In genomic region chr2:86747708-86748627, GRCh38 we compare ENCODE assay signal across 8 cellular contexts. TPM values are rescaled to one million over a fixed set of nuclear protein-coding genes. Genes with fewer than 3 reads are reported as not detected.
DNase-seq lines count a peak whose midpoint lies in the region; ATAC-seq, FAIRE-seq and TF ChIP-seq lines count a peak whose summit lies in the region.

No MANE protein-coding gene starts in this region.

- H3K27me3 ChIP-seq in astrocyte (ENCODE audit: insufficient read depth, low read length), result no peaks in the 10 kb centered on the region
- no peaks in the 10 kb centered on the region for H3K27me3 ChIP-seq in MG63

- H3K9ac ChIP-seq in astrocyte (ENCODE audit: low read length), result no peak overlapping the region

- CTCF ChIA-PET in activated CD4-positive, alpha-beta memory T cell treated with anti-CD3 and anti-CD28 coated beads for 36 hours (lab: Charles Lee), result interaction anchor here (1.9 kb wide), 1 partner anchor 18 kb away, joined by 14 read pairs; no protein-coding TSS in a partner anchor
- CTCF ChIA-PET in activated CD4-positive, alpha-beta memory T cell treated with anti-CD3 and anti-CD28 coated beads, Interleukin-2, amount 10 ng/mL, durations not matched to agents 7 days and 5 days (lab: Charles Lee), result interaction anchor here (1.8 kb wide), 1 partner anchor 16 kb away, joined by 4 read pairs; no protein-coding TSS in a partner anchor

- peaks cover 33% of the 10 kb centered on the region for H3K79me2 ChIP-seq in astrocyte (ENCODE audit: insufficient read depth, low read length)

- peak overlapping the region; percentile 35 for H3K27ac Mint-ChIP-seq in activated CD4-positive, alpha-beta memory T cell treated with anti-CD3 and anti-CD28 coated beads for 36 hours
- no peak overlapping the region for H3K27ac Mint-ChIP-seq in activated CD4-positive, alpha-beta memory T cell treated with anti-CD3 and anti-CD28 coated beads, Interleukin-2, amount 10 ng/mL, durations not matched to agents 7 days and 5 days
- peak overlapping the region; percentile 88 for H3K27ac Mint-ChIP-seq in astrocyte (ENCODE audit: unreplicated experiment)

- no peaks in the 10 kb centered on the region for H3K36me3 ChIP-seq in astrocyte (ENCODE audit: insufficient read depth, low read length)
- H3K36me3 ChIP-seq in MG63, result peaks cover 51% of the 10 kb centered on the region

- no peaks in the 10 kb centered on the region for H3K27me3 Mint-ChIP-seq in activated CD4-positive, alpha-beta memory T cell treated with anti-CD3 and anti-CD28 coated beads for 36 hours
- no peaks in the 10 kb centered on the region for H3K27me3 Mint-ChIP-seq in activated CD4-positive, alpha-beta memory T cell treated with anti-CD3 and anti-CD28 coated beads, Interleukin-2, amount 10 ng/mL, durations not matched to agents 7 days and 5 days
- no peaks in the 10 kb centered on the region for H3K27me3 Mint-ChIP-seq in astrocyte (ENCODE audit: low read depth, unreplicated experiment)

- H3K4me2 ChIP-seq in astrocyte (ENCODE audit: low read length), result peak overlapping the region; percentile 47

- peak; percentile 29 for DNase-seq in activated CD4-positive, alpha-beta memory T cell treated with anti-CD3 and anti-CD28 coated beads for 36 hours
- no peak for DNase-seq in activated CD4-positive, alpha-beta memory T cell treated with anti-CD3 and anti-CD28 coated beads, Interleukin-2, amount 10 ng/mL, durations not matched to agents 7 days and 5 days
- no peak for DNase-seq in HTR-8/SVneo (ENCODE audit: insufficient read length, low spot score)
- peak; percentile 84 for DNase-seq in astrocyte (ENCODE audit: low read depth)
- DNase-seq in left colon, result no peak
- no peak for DNase-seq in GM12892 (ENCODE audit: insufficient read length)
- DNase-seq in MG63, result no peak

- H3K4me1 Mint-ChIP-seq in activated CD4-positive, alpha-beta memory T cell treated with anti-CD3 and anti-CD28 coated beads for 36 hours (ENCODE audit: low read depth), result peaks cover 48% of the 10 kb centered on the region
- H3K4me1 Mint-ChIP-seq in activated CD4-positive, alpha-beta memory T cell treated with anti-CD3 and anti-CD28 coated beads, Interleukin-2, amount 10 ng/mL, durations not matched to agents 7 days and 5 days, result peaks cover 8% of the 10 kb centered on the region
- peaks cover 6% of the 10 kb centered on the region for H3K4me1 Mint-ChIP-seq in astrocyte (ENCODE audit: low read depth, unreplicated experiment)

- H2AFZ ChIP-seq in astrocyte (ENCODE audit: low read depth, low read length), result no peak overlapping the region

- peaks cover 9% of the 10 kb centered on the region for H3K4me1 ChIP-seq in astrocyte (ENCODE audit: insufficient read depth, low read length)

- ATAC-seq in left colon (peak; percentile 44), GM21390 (IDR thresholded peaks at IDR 0.05; ENCODE audit: unreplicated experiment) (no peak)

- peak overlapping the region; percentile 5 for H3K4me3 ChIP-seq in astrocyte (ENCODE audit: insufficient read depth, low read depth, low read length)
- no peak overlapping the region for H3K4me3 ChIP-seq in MG63

- H3K36me3 Mint-ChIP-seq in activated CD4-positive, alpha-beta memory T cell treated with anti-CD3 and anti-CD28 coated beads for 36 hours, result peaks cover 43% of the 10 kb centered on the region
- peaks cover 55% of the 10 kb centered on the region for H3K36me3 Mint-ChIP-seq in activated CD4-positive, alpha-beta memory T cell treated with anti-CD3 and anti-CD28 coated beads, Interleukin-2, amount 10 ng/mL, durations not matched to agents 7 days and 5 days (ENCODE audit: low read depth)
- H3K36me3 Mint-ChIP-seq in astrocyte (ENCODE audit: low read depth, unreplicated experiment), result peaks cover 25% of the 10 kb centered on the region

- H3K27ac ChIP-seq in astrocyte (ENCODE audit: low read depth, low read length), result peak overlapping the region; percentile 5

- POLR2A ChIA-PET in activated CD4-positive, alpha-beta memory T cell treated with anti-CD3 and anti-CD28 coated beads for 36 hours (lab: Charles Lee), result interaction anchor here (1.3 kb wide), 1 partner anchor 10 kb away, joined by 3 read pairs; no protein-coding TSS in a partner anchor
- POLR2A ChIA-PET in activated CD4-positive, alpha-beta memory T cell treated with anti-CD3 and anti-CD28 coated beads, Interleukin-2, amount 10 ng/mL, durations not matched to agents 7 days and 5 days (lab: Charles Lee), result interaction anchor here (0.9 kb wide), 1 partner anchor 13 kb away, joined by 3 read pairs; no protein-coding TSS in a partner anchor

- H3K4me3 Mint-ChIP-seq in activated CD4-positive, alpha-beta memory T cell treated with anti-CD3 and anti-CD28 coated beads for 36 hours, result no peak overlapping the region
- no peak overlapping the region for H3K4me3 Mint-ChIP-seq in activated CD4-positive, alpha-beta memory T cell treated with anti-CD3 and anti-CD28 coated beads, Interleukin-2, amount 10 ng/mL, durations not matched to agents 7 days and 5 days
- no peak overlapping the region for H3K4me3 Mint-ChIP-seq in astrocyte (ENCODE audit: unreplicated experiment)

- no peaks in the 10 kb centered on the region for H3K9me3 ChIP-seq in astrocyte (ENCODE audit: insufficient read depth, low read depth, low read length)
- H3K9me3 ChIP-seq in MG63, result peaks cover 22% of the 10 kb centered on the region

- TF ChIP-seq CTCF in astrocyte (IDR thresholded peaks at IDR 0.05; ENCODE audit: insufficient read depth, low read depth, low read length), result no peak

- H4K20me1 ChIP-seq in astrocyte (ENCODE audit: insufficient read depth, low read length), result peaks cover 12% of the 10 kb centered on the region

- no peak for TF ChIP-seq POLR2A in GM12892 (IDR thresholded peaks at IDR 0.05; ENCODE audit: low read depth, low read length)

- intact Hi-C loops in activated CD4-positive, alpha-beta memory T cell treated with anti-CD3 and anti-CD28 coated beads for 36 hours (cut with micrococcal nuclease), result no loop called here
- intact Hi-C loops in left colon (cut with DNase I, micrococcal nuclease), result no loop called here

- FAIRE-seq in HTR-8/SVneo (lab: Jason Lieb, UNC) (peak; percentile 16), astrocyte (lab: Jason Lieb, UNC) (no peak), GM12892 (lab: Jason Lieb, UNC) (no peak)

- peaks cover 15% of the 10 kb centered on the region for H3K9me3 Mint-ChIP-seq in activated CD4-positive, alpha-beta memory T cell treated with anti-CD3 and anti-CD28 coated beads for 36 hours
- H3K9me3 Mint-ChIP-seq in activated CD4-positive, alpha-beta memory T cell treated with anti-CD3 and anti-CD28 coated beads, Interleukin-2, amount 10 ng/mL, durations not matched to agents 7 days and 5 days, result peaks cover 14% of the 10 kb centered on the region
- H3K9me3 Mint-ChIP-seq in astrocyte (ENCODE audit: unreplicated experiment), result peaks cover 12% of the 10 kb centered on the region

RNA-seq across cellular contexts. Expression of gene RMND5A, which starts 27.9 kb away (rescaled TPM):
- 10 to 100 TPM; 30.1 to 32.8 TPM for total RNA-seq in activated CD4-positive, alpha-beta memory T cell treated with anti-CD3 and anti-CD28 coated beads for 36 hours
- total RNA-seq in activated CD4-positive, alpha-beta memory T cell treated with anti-CD3 and anti-CD28 coated beads, Interleukin-2, amount 10 ng/mL, durations not matched to agents 7 days and 5 days, result 10 to 100 TPM; 27.5 to 29.6 TPM
- total RNA-seq in astrocyte, result 31.3 and 33.6 TPM in 2 replicates
- total RNA-seq in left colon, result 10 to 100 TPM; 64.0 to 77.8 TPM
- polyA plus RNA-seq in GM12892 (2012; ENCODE audit: missing spikeins), result 15.5 TPM
- total RNA-seq in MG63 (2014; rRNA removed; shearing (Covaris generic); ENCODE audit: low replicate concordance), result 27.3 and 46.6 TPM in 2 replicates

RNA-seq across cellular contexts. Expression of gene CD8A, which starts 42.7 kb away (rescaled TPM):
- 1 to 10 TPM; 2.7 to 3.0 TPM for total RNA-seq in activated CD4-positive, alpha-beta memory T cell treated with anti-CD3 and anti-CD28 coated beads for 36 hours
- total RNA-seq in activated CD4-positive, alpha-beta memory T cell treated with anti-CD3 and anti-CD28 coated beads, Interleukin-2, amount 10 ng/mL, durations not matched to agents 7 days and 5 days, result 1 to 10 TPM; 4.1 to 4.8 TPM
- total RNA-seq in astrocyte (0.14 TPM in 1 of 2 replicates, not detected in the other), left colon (1 to 10 TPM; 1.6 to 3.2 TPM)
- polyA plus RNA-seq in GM12892 (2012; ENCODE audit: missing spikeins), result not detected
- not detected in 2 replicates for total RNA-seq in MG63 (2014; rRNA removed; shearing (Covaris generic); ENCODE audit: low replicate concordance)

Comparison
In these comparisons a context has a peak if more than half of its experiments do, and no peak if none do; other contexts are left out.
1. DNase-seq: peak in activated CD4-positive, alpha-beta memory T cell treated with anti-CD3 and anti-CD28 coated beads for 36 hours (single experiment) and astrocyte (single experiment); none in activated CD4-positive, alpha-beta memory T cell treated with anti-CD3 and anti-CD28 coated beads, Interleukin-2, amount 10 ng/mL, durations not matched to agents 7 days and 5 days (single experiment), HTR-8/SVneo (single experiment), left colon (0 of 2), GM12892 (single experiment) and MG63 (single experiment).